In genomic region chr2:237312021-237312755, GRCh38 we compare ENCODE assay signal across 24 cellular contexts.
A peak's percentile ranks its signal among the peaks of the same experiment; 100 is the strongest.
DNase-seq lines count a peak whose midpoint lies in the region; ATAC-seq and TF ChIP-seq lines count a peak whose summit lies in the region.
"Had no signal": no experiment of that assay in that cellular context is flagged by ENCODE, and none has a peak within 500 bp of the region (broad histone marks: within the 10 kb centered on the region; RNA-seq: fewer than 3 reads in every experiment).

No MANE protein-coding gene starts in this region.

- intact Hi-C loops in esophagus muscularis mucosa (cut with DNase I) (no loop called here), vagina (cut with DNase I) (loop anchor here (10.0 kb wide), 1 partner anchor 117 kb away; no protein-coding TSS in a partner anchor)

- H3K27ac ChIP-seq in SK-N-SH (ENCODE audit: low read depth in 2 of 2, low read length in 1 of 2): peak overlapping the region in 1 of 2 experiments; percentile 56; a peak in 2 of 4 replicates
- H3K27ac ChIP-seq in esophagus muscularis mucosa (replicated peaks in 1 of 4): peak overlapping the region; percentile 93 to 96 (median 95)
- peak overlapping the region; percentile 97 for H3K27ac ChIP-seq in muscle layer of duodenum (ENCODE audit: low read length)
- H3K27ac ChIP-seq in vagina: peak overlapping the region; percentile 96
- H3K27ac ChIP-seq: 22Rv1; BLaER1 treated with 17β-estradiol and CSF1 and Interleukin-3, amounts not matched to agents 10 nM and 100 nM; thyroid gland had no signal

- H3K9me2 ChIP-seq in SK-N-SH: no peaks in the 10 kb centered on the region

- no peak overlapping the region for H3K4me3 ChIP-seq in SK-N-SH (ENCODE audit: low read depth in 2 of 2, low read length in 1 of 2)
- H3K4me3 ChIP-seq in esophagus muscularis mucosa: no peak overlapping the region
- no peak overlapping the region for H3K4me3 ChIP-seq in muscle layer of duodenum (ENCODE audit: low read depth in 1 of 2, low read length in 2 of 2)
- H3K4me3 ChIP-seq in vagina: no peak overlapping the region
- H3K4me3 ChIP-seq: BLaER1 treated with 17β-estradiol and CSF1 and Interleukin-3, amounts not matched to agents 10 nM and 100 nM; thyroid gland had no signal

- TF ChIP-seq EP300 in SK-N-SH (IDR thresholded peaks at IDR 0.05; ENCODE audit: borderline replicate concordance in 1 of 2, low read depth in 1 of 2, low read length in 1 of 2): no peak
- no peak for TF ChIP-seq EP300 in esophagus muscularis mucosa (IDR thresholded peaks at IDR 0.05)

- ATAC-seq in SK-N-SH treated with all-trans-retinoic acid at 6 μM for 48 hours: no peak

- H2AFZ ChIP-seq in SK-N-SH (ENCODE audit: low read depth): peak overlapping the region; percentile 37; the same call in 1 of the 2 replicates

- no peak for TF ChIP-seq CTCF in SK-N-SH (IDR thresholded peaks at IDR 0.05)
- TF ChIP-seq CTCF in esophagus muscularis mucosa (IDR thresholded peaks at IDR 0.05): no peak
- no peak for TF ChIP-seq CTCF in vagina (IDR thresholded peaks at IDR 0.05)

- H3K9me3 ChIP-seq in SK-N-SH: no peaks in the 10 kb centered on the region
- no peaks in the 10 kb centered on the region for H3K9me3 ChIP-seq in esophagus muscularis mucosa
- H3K9me3 ChIP-seq in muscle layer of duodenum (ENCODE audit: control insufficient read depth in 1 of 2, low read length in 2 of 2): no peaks in the 10 kb centered on the region
- H3K9me3 ChIP-seq in vagina: no peaks in the 10 kb centered on the region
- H3K9me3 ChIP-seq: BLaER1 treated with 17β-estradiol and CSF1 and Interleukin-3, amounts not matched to agents 10 nM and 100 nM; thyroid gland had no signal

- no peak overlapping the region for H3K4me2 ChIP-seq in SK-N-SH
- H3K4me2 ChIP-seq: BLaER1 treated with 17β-estradiol and CSF1 and Interleukin-3, amounts not matched to agents 10 nM and 100 nM had no signal

- H3K9ac ChIP-seq in SK-N-SH: no peak overlapping the region
- H3K9ac ChIP-seq: BLaER1 treated with 17β-estradiol and CSF1 and Interleukin-3, amounts not matched to agents 10 nM and 100 nM had no signal

- H3K4me1 ChIP-seq in SK-N-SH (ENCODE audit: control insufficient read depth in 1 of 2, insufficient read depth in 2 of 2, low read depth in 1 of 2, low read length in 1 of 2) (peaks cover 15 to 23% of the 10 kb centered on the region in 2 experiments), esophagus muscularis mucosa (peaks cover 30 to 83% (median 74%) of the 10 kb centered on the region in 4 donors), muscle layer of duodenum (ENCODE audit: control insufficient read depth in 1 of 2, insufficient read depth in 2 of 2, low read length in 2 of 2) (peaks cover 18 to 25% of the 10 kb centered on the region in 2 donors), vagina (peaks cover 40% of the 10 kb centered on the region)
- H3K4me1 ChIP-seq: BLaER1 treated with 17β-estradiol and CSF1 and Interleukin-3, amounts not matched to agents 10 nM and 100 nM had no signal

- POLR2A ChIA-PET in SK-N-SH (lab: Yijun Ruan, JAX): no interaction called here

- no peak for TF ChIP-seq RAD21 in SK-N-SH (IDR thresholded peaks at IDR 0.05; ENCODE audit: low read length)

- DNase-seq in SK-N-SH (no peak), esophagus muscularis mucosa (ENCODE audit: extremely low spot score) (no peak), vagina (ENCODE audit: extremely low spot score in 2 of 2) (no peak), DMS114 treated with DMSO at 0.1 percent for 48 hours (lab: John Stamatoyannopoulos, UW; ENCODE audit: unreplicated experiment) (no peak), activated T-cell treated with anti-CD3 and anti-CD28 coated beads for 4 hours (no peak)
- DNase-seq in stimulated activated CD4-positive, alpha-beta T cell treated with anti-CD3 and anti-CD28 coated beads, Interleukin-12 subunit alpha, Interleukin-12 subunit beta, amount 100 ng/mL, for 4 hours: no peak
- DNase-seq: activated CD4-positive, alpha-beta memory T cell treated with anti-CD3 and anti-CD28 coated beads, Interleukin-2, amount 10 ng/mL, durations not matched to agents 7 days and 5 days; activated CD4-positive, CD25-positive, alpha-beta regulatory T cell; amniotic stem cell; cortex of kidney; foreskin melanocyte; GF-D8; hippocampal formation; NCI-H187; NCI-H2227 treated with DMSO at 0.1 percent for 48 hours; NCI-H774; stimulated activated CD4-positive, alpha-beta T cell treated with anti-CD3 and anti-CD28 coated beads, Interleukin-4, amount 100 ng/mL, for 1 hour; stimulated activated naive CD4-positive, alpha-beta T cell; T-helper 9 cell; thyroid gland had no signal

- no peaks in the 10 kb centered on the region for H4K20me1 ChIP-seq in SK-N-SH (ENCODE audit: insufficient read depth)
- H4K20me1 ChIP-seq: BLaER1 treated with 17β-estradiol and CSF1 and Interleukin-3, amounts not matched to agents 10 nM and 100 nM had no signal

- no peaks in the 10 kb centered on the region for H3K79me2 ChIP-seq in SK-N-SH (ENCODE audit: insufficient read depth)

- H3K27me3 ChIP-seq in SK-N-SH (ENCODE audit: insufficient read depth) (no peaks in the 10 kb centered on the region), esophagus muscularis mucosa (no peaks in the 10 kb centered on the region), muscle layer of duodenum (ENCODE audit: low read depth, low read length) (no peaks in the 10 kb centered on the region), vagina (no peaks in the 10 kb centered on the region)
- H3K27me3 ChIP-seq: BLaER1 treated with 17β-estradiol and CSF1 and Interleukin-3, amounts not matched to agents 10 nM and 100 nM; thyroid gland had no signal

- CTCF ChIA-PET in SK-N-SH (lab: Yijun Ruan, JAX): interaction anchor here (0.6 kb wide), 1 partner anchor 174 kb away, joined by 3 read pairs; no protein-coding TSS in a partner anchor

- no peak for TF ChIP-seq POLR2A in esophagus muscularis mucosa (IDR thresholded peaks at IDR 0.05; ENCODE audit: low read depth)
- TF ChIP-seq POLR2A in vagina (IDR thresholded peaks at IDR 0.05): no peak

- WGBS in SK-N-SH (ENCODE audit: low lambda C conversion rate): 79% methylated on average over 11 of the region's 12 CpGs
- WGBS in esophagus muscularis mucosa: 87% methylated on average over 12 of the region's 12 CpGs

- peaks cover 11% of the 10 kb centered on the region for H3F3A ChIP-seq in SK-N-SH (replicated peaks; ENCODE audit: insufficient read depth)

- H3K36me3 ChIP-seq in SK-N-SH (replicated peaks in 1 of 2; ENCODE audit: control insufficient read depth in 1 of 2, insufficient read depth in 2 of 2, low read length in 1 of 2) (no peaks in the 10 kb centered on the region), esophagus muscularis mucosa (no peaks in the 10 kb centered on the region), muscle layer of duodenum (ENCODE audit: control insufficient read depth in 1 of 2, insufficient read depth in 2 of 2, low read length in 2 of 2) (no peaks in the 10 kb centered on the region), vagina (no peaks in the 10 kb centered on the region)
- H3K36me3 ChIP-seq: BLaER1 treated with 17β-estradiol and CSF1 and Interleukin-3, amounts not matched to agents 10 nM and 100 nM; thyroid gland had no signal

TF ChIP-seq in SK-N-SH, 30 proteins besides CTCF, POLR2A, EP300 and RAD21:
- TF ChIP-seq SMC3 (IDR thresholded peaks at IDR 0.05; ENCODE audit: low read depth, low read length) (no peak), MEF2A (IDR thresholded peaks at IDR 0.05; ENCODE audit: borderline replicate concordance, low read depth) (no peak), ELF1 (IDR thresholded peaks at IDR 0.05) (no peak), GABPA (IDR thresholded peaks at IDR 0.05; ENCODE audit: low read depth) (no peak), FOSL2 (IDR thresholded peaks at IDR 0.05; ENCODE audit: borderline replicate concordance, low read depth) (no peak), EZH2phosphoT487 (IDR thresholded peaks at IDR 0.05; ENCODE audit: borderline replicate concordance, low read depth) (no peak)
TF ChIP-seq in SK-N-SH: peak in this region for 0.

TF ChIP-seq in SK-N-SH treated with all-trans-retinoic acid at 6 μM for 48 hours, 23 proteins besides CTCF, POLR2A, EP300 and RAD21:
- no peak for TF ChIP-seq ZNF70 (CRISPR knock-in tag; IDR thresholded peaks at IDR 0.05)
- TF ChIP-seq PATZ1 (CRISPR knock-in tag; IDR thresholded peaks at IDR 0.05; ENCODE audit: borderline replicate concordance): no peak
- no peak for TF ChIP-seq TOX (CRISPR knock-in tag; IDR thresholded peaks at IDR 0.05; ENCODE audit: borderline replicate concordance)
- no peak for TF ChIP-seq CSDC2 (CRISPR knock-in tag; IDR thresholded peaks at IDR 0.05)
- no peak for TF ChIP-seq ZFP3 (CRISPR knock-in tag; IDR thresholded peaks at IDR 0.05)
- no peak for TF ChIP-seq BACH2 (CRISPR knock-in tag; IDR thresholded peaks at IDR 0.05; ENCODE audit: borderline replicate concordance)
- no peak for TF ChIP-seq GLIS3 (CRISPR knock-in tag; IDR thresholded peaks at IDR 0.05)
- no peak for TF ChIP-seq ZC3H10 (CRISPR knock-in tag; IDR thresholded peaks at IDR 0.05)
- no peak for TF ChIP-seq CREB5 (CRISPR knock-in tag; IDR thresholded peaks at IDR 0.05; ENCODE audit: low read depth)
- TF ChIP-seq ESRRG (CRISPR knock-in tag; IDR thresholded peaks at IDR 0.05): no peak
- no peak for TF ChIP-seq TCF4 (CRISPR knock-in tag; IDR thresholded peaks at IDR 0.05; ENCODE audit: borderline replicate concordance)
TF ChIP-seq in SK-N-SH treated with all-trans-retinoic acid at 6 μM for 48 hours: peak in this region for 0.
